Comparison of ENCODE assay signal across 8 cellular contexts in the genomic region with DNA sequence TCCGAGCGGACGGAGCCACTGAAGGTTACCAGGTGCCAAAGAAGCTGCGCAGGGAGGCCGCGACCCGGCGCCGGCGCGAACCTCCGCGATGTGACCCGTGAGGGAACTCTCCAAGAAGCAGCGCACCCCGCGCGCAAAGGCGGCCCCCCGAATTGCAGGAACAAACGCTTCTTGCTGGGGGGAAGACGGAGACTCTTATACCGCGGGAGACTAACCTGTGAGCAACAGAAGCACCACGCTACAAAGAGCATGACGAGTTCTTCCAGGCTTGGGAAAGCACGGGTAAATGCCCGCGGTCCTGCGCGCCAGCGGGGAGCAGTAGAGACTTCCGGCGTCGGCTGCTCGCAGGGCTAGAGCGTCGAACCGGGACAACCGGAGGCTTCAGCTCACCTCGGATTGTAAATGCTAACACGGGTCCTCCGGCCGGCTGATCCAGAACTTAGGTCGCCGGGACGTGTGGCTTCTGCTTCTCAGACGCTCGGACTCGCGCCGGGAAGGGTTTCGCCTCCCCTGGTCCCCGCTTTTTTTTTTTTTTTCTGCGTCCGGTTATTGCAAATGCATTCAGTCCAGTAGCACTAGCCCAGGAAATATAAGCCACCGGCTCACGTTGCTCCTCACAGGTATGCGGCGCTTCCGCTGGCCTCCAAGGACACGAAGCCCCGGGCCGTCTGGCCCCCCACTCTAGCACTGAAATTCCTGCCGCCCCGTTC. TPM values are rescaled to one million over a fixed set of nuclear protein-coding genes. Genes with fewer than 3 reads are reported as not detected.
DNase-seq lines count a peak whose midpoint lies in the region; ATAC-seq and TF ChIP-seq lines count a peak whose summit lies in the region.

A gene with protein sequence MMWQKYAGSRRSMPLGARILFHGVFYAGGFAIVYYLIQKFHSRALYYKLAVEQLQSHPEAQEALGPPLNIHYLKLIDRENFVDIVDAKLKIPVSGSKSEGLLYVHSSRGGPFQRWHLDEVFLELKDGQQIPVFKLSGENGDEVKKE (minus strand): TSS at position 310 of the 710 bp plus-strand sequence. CDS start 80,909 bp downstream, outside the sequence.

- no peak within 1 kb of the TSS for H4K5ac ChIP-seq in mesendoderm (ENCODE audit: low read length)

- no peaks in the 10 kb centered on the region for H3K9me3 Mint-ChIP-seq in Calu3 (ENCODE audit: low read depth, unreplicated experiment)
- no peaks in the 10 kb centered on the region for H3K9me3 Mint-ChIP-seq in activated CD8-positive, alpha-beta memory T cell treated with anti-CD3 and anti-CD28 coated beads, Interleukin-2, amount 10 ng/mL, durations not matched to agents 7 days and 5 days (ENCODE audit: low read depth)

- H3K4me3 ChIP-seq in endocrine pancreas (ENCODE audit: control insufficient read depth, insufficient read depth, low read length) (peak within 1 kb of the TSS; percentile 88), mesendoderm (ENCODE audit: low read length) (peak within 1 kb of the TSS; percentile 94)

- intact Hi-C loops in Calu3 (cut with micrococcal nuclease; ENCODE audit: unreplicated experiment), result loop anchor here (2.0 to 10.0 kb wide), 3 partner anchors 33 to 465 kb away; no protein-coding TSS in a partner anchor

- peaks cover 9% of the 10 kb centered on the region for H3K4me1 ChIP-seq in endocrine pancreas (ENCODE audit: control insufficient read depth, insufficient read depth, low read length)
- H3K4me1 ChIP-seq in mesendoderm (ENCODE audit: control insufficient read depth, low read depth, low read length), result peaks cover 2% of the 10 kb centered on the region

- H3K9ac ChIP-seq in endocrine pancreas (ENCODE audit: control insufficient read depth, insufficient read depth, low read length), result peak within 1 kb of the TSS; percentile 95
- peak within 1 kb of the TSS; percentile 97 for H3K9ac ChIP-seq in mesendoderm (ENCODE audit: low read length)

- H4K8ac ChIP-seq in mesendoderm (ENCODE audit: low read depth, low read length), result no peak within 1 kb of the TSS

- peak within 1 kb of the TSS; percentile 38 for H3K4me2 ChIP-seq in mesendoderm (ENCODE audit: low read length)

- peak within 1 kb of the TSS; percentile 75 for H3K27ac Mint-ChIP-seq in Calu3 (ENCODE audit: unreplicated experiment)
- H3K27ac Mint-ChIP-seq in activated CD8-positive, alpha-beta memory T cell treated with anti-CD3 and anti-CD28 coated beads, Interleukin-2, amount 10 ng/mL, durations not matched to agents 7 days and 5 days, result peak within 1 kb of the TSS; percentile 86

- H3K4ac ChIP-seq in mesendoderm (ENCODE audit: low read depth, low read length), result peak within 1 kb of the TSS; percentile 18

- peak; percentile 90 for DNase-seq in Calu3
- DNase-seq in HUDEP-2 (lab: John Stamatoyannopoulos, UW; ENCODE audit: unreplicated experiment in 76 of 76), result peak in 74 of 76 experiments; percentile 17 to 96 (median 74)
- DNase-seq in NOMO-1 treated with dmso at 0.1 percent for 144 hours (lab: John Stamatoyannopoulos, UW; ENCODE audit: unreplicated experiment), result peak; percentile 71
- DNase-seq in activated CD8-positive, alpha-beta memory T cell treated with anti-CD3 and anti-CD28 coated beads, Interleukin-2, amount 10 ng/mL, durations not matched to agents 7 days and 5 days, result peak; percentile 85
- peak; percentile 95 for DNase-seq in mesendoderm
- DNase-seq in stimulated activated CD8-positive, alpha-beta memory T cell treated with anti-CD3 and anti-CD28 coated beads, Interleukin-12 subunit alpha, Interleukin-12 subunit beta, amount 100 ng/mL, for 4 hours (ENCODE audit: low read depth), result peak; percentile 69

- H3K27me3 ChIP-seq in endocrine pancreas (ENCODE audit: control insufficient read depth, insufficient read depth, low read length), result no peaks in the 10 kb centered on the region
- no peaks in the 10 kb centered on the region for H3K27me3 ChIP-seq in mesendoderm (ENCODE audit: insufficient read depth, low read length, poor library complexity)

- no peak for TF ChIP-seq CTCF in Calu3 (IDR thresholded peaks at IDR 0.05; ENCODE audit: unreplicated experiment)

- H2BK120ac ChIP-seq in mesendoderm (ENCODE audit: low read depth, low read length), result no peak within 1 kb of the TSS

- peak within 1 kb of the TSS; percentile 7 for H3K27ac ChIP-seq in mesendoderm (ENCODE audit: low read depth, low read length)

- H2BK5ac ChIP-seq in mesendoderm (ENCODE audit: low read length), result no peak within 1 kb of the TSS

- no peaks in the 10 kb centered on the region for H3K36me3 ChIP-seq in endocrine pancreas (ENCODE audit: control insufficient read depth, insufficient read depth, low read length)
- no peaks in the 10 kb centered on the region for H3K36me3 ChIP-seq in mesendoderm (ENCODE audit: control insufficient read depth, insufficient read depth, low read length)

- peaks cover 32% of the 10 kb centered on the region for H3K4me1 Mint-ChIP-seq in Calu3 (ENCODE audit: low read depth, unreplicated experiment)
- peaks cover 33% of the 10 kb centered on the region for H3K4me1 Mint-ChIP-seq in activated CD8-positive, alpha-beta memory T cell treated with anti-CD3 and anti-CD28 coated beads, Interleukin-2, amount 10 ng/mL, durations not matched to agents 7 days and 5 days

- H3K23ac ChIP-seq in mesendoderm (ENCODE audit: low read length), result no peak within 1 kb of the TSS

- H2AK5ac ChIP-seq in mesendoderm (ENCODE audit: low read length), result no peak within 1 kb of the TSS

- no CpG with 5 or more reads among the region's 66 CpGs for WGBS in mesendoderm (ENCODE audit: extremely low coverage, insufficient coverage, low lambda C conversion rate)

- H3K79me2 ChIP-seq in mesendoderm (ENCODE audit: control insufficient read depth, insufficient read depth, low read length), result peaks cover 34% of the 10 kb centered on the region

- CTCF ChIA-PET in Calu3 (lab: Charles Lee), result interaction anchor here (0.7 to 1.9 kb wide), 12 partner anchors 9 to 967 kb away, joined by 3 to 6 read pairs (median 4); a partner anchor contains a TSS
- CTCF ChIA-PET in activated CD8-positive, alpha-beta memory T cell treated with anti-CD3 and anti-CD28 coated beads, Interleukin-2, amount 10 ng/mL, durations not matched to agents 7 days and 5 days (lab: Charles Lee), result interaction anchor here (0.7 to 4.2 kb wide), 13 partner anchors 10 to 274 kb away, joined by 3 to 36 read pairs (median 4); a partner anchor contains a TSS

- peak; percentile 82 for ATAC-seq in GM21381 (IDR thresholded peaks at IDR 0.05; ENCODE audit: unreplicated experiment)
- ATAC-seq in activated CD8-positive, alpha-beta memory T cell treated with anti-CD3 and anti-CD28 coated beads, Interleukin-2, amount 10 ng/mL, durations not matched to agents 7 days and 5 days, result peak; percentile 96

- peak within 1 kb of the TSS; percentile 98 for H3K56ac ChIP-seq in mesendoderm (ENCODE audit: low read length)

- peak within 1 kb of the TSS; percentile 16 for H3K18ac ChIP-seq in mesendoderm (ENCODE audit: low read length)

- peaks cover 6% of the 10 kb centered on the region for H3K79me1 ChIP-seq in mesendoderm (ENCODE audit: low read length)

- BruUV-seq in Calu3 (replicated peaks; lab: Mats Ljungman, UMichigan), result no TSS peak

- peak within 1 kb of the TSS; percentile 91 for H3K4me3 Mint-ChIP-seq in Calu3 (ENCODE audit: low read depth, unreplicated experiment)
- H3K4me3 Mint-ChIP-seq in activated CD8-positive, alpha-beta memory T cell treated with anti-CD3 and anti-CD28 coated beads, Interleukin-2, amount 10 ng/mL, durations not matched to agents 7 days and 5 days, result peak within 1 kb of the TSS; percentile 94

- H2BK15ac ChIP-seq in mesendoderm (replicated peaks; ENCODE audit: low read depth), result no peak within 1 kb of the TSS

- H3K9me3 ChIP-seq in endocrine pancreas (ENCODE audit: control insufficient read depth, low read length), result no peaks in the 10 kb centered on the region

- H3K27me3 Mint-ChIP-seq in Calu3 (ENCODE audit: unreplicated experiment), result no peaks in the 10 kb centered on the region
- H3K27me3 Mint-ChIP-seq in activated CD8-positive, alpha-beta memory T cell treated with anti-CD3 and anti-CD28 coated beads, Interleukin-2, amount 10 ng/mL, durations not matched to agents 7 days and 5 days, result peaks cover 3% of the 10 kb centered on the region

- peaks cover 27% of the 10 kb centered on the region for H3K36me3 Mint-ChIP-seq in Calu3 (ENCODE audit: insufficient read depth, unreplicated experiment)
- peaks cover 13% of the 10 kb centered on the region for H3K36me3 Mint-ChIP-seq in activated CD8-positive, alpha-beta memory T cell treated with anti-CD3 and anti-CD28 coated beads, Interleukin-2, amount 10 ng/mL, durations not matched to agents 7 days and 5 days

RNA-seq across cellular contexts. Expression of the gene that starts here (rescaled TPM):
- total RNA-seq in Calu3 (2022), result 101 and 109 TPM in 2 replicates
- total RNA-seq in activated CD8-positive, alpha-beta memory T cell treated with anti-CD3 and anti-CD28 coated beads, Interleukin-2, amount 10 ng/mL, durations not matched to agents 7 days and 5 days, result 10 to 100 TPM; 66.7 to 73.0 TPM
- polyA plus RNA-seq in mesendoderm (2013, experiment 1 of 2), result 129 TPM
- 132 TPM for polyA plus RNA-seq in mesendoderm (2013, experiment 2 of 2)

Comparison
In these comparisons a context has a peak if more than half of its experiments do, and no peak if none do; other contexts are left out.
1. Peak in every context shown above with its lines: DNase-seq, ATAC-seq, H3K4me3 ChIP-seq and H3K27ac ChIP-seq.